In the genomic region with DNA sequence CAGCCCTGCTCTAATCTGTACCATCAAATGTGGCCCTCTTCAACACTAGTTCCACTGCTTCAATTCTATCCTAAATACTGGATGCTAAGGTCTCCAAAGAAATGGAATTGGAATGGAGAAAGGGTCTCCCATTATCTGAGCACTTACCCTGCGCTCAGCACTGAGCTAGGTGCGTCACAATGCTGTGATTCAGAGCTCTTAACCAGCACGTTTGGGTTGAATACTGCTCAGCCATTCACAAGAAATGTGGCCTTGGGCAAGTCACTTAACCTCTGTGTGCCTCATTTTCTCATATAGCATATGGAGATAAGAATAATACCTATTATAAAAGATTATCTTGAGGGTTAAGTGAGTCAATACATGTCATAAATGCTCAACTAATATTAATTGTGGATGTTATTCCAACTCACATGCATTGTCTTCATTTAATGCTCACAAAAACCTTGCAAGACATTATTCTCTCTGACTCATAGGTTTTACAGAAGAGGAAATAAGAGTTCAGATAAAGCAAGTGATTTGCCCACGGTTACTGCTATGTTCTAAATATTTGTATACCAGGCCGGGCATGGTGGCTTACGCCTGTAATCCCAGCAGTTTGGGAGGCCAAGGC, we compare ENCODE assay signal across 16 cellular contexts.
"Had no signal": no experiment of that assay in that cellular context is flagged by ENCODE, and none has a peak within 500 bp of the region (broad histone marks: within the 10 kb centered on the region; RNA-seq: fewer than 3 reads in every experiment).

No MANE protein-coding gene starts in this region.

- H3K27ac Mint-ChIP-seq: dendritic cell treated with granulocyte-macrophage colony-stimulating factor and Interleukin-4, amounts not matched to agents 40 ng/mL and 50 ng/mL, for 4 days; effector memory CD8-positive, alpha-beta T cell; mesothelial cell of epicardium; natural killer cell had no signal

- H3K4me3 ChIP-seq: heart left ventricle, ovary, right atrium auricular region, stomach had no signal

- H3K36me3 Mint-ChIP-seq: mesothelial cell of epicardium, natural killer cell had no signal

- DNase-seq: effector memory CD8-positive, alpha-beta T cell; heart left ventricle; hippocampal formation; kidney glomerular epithelial cell; natural killer cell; nucleus accumbens; ovary; small intestine; stimulated activated CD4-positive, alpha-beta T cell treated with anti-CD3 and anti-CD28 coated beads, Interleukin-12 subunit alpha, Interleukin-12 subunit beta, amount 100 ng/mL, for 4 hours; stimulated activated naive CD4-positive, alpha-beta T cell; stomach; trophoblast cell had no signal

- ATAC-seq: effector memory CD8-positive, alpha-beta T cell; heart left ventricle; natural killer cell had no signal

- H3K9me3 Mint-ChIP-seq: effector memory CD8-positive, alpha-beta T cell; mesothelial cell of epicardium; natural killer cell; neural crest cell had no signal
